1 cellular context compared by ENCODE assay signal in genomic region chr7:2482725-2483451, GRCh38.
TF ChIP-seq lines count a peak whose summit lies in the region.

No MANE protein-coding gene starts in this region.

TF ChIP-seq in HepG2, 621 proteins besides CTCF, POLR2A, EP300 and RAD21:
- TF ChIP-seq, protein P1, sequence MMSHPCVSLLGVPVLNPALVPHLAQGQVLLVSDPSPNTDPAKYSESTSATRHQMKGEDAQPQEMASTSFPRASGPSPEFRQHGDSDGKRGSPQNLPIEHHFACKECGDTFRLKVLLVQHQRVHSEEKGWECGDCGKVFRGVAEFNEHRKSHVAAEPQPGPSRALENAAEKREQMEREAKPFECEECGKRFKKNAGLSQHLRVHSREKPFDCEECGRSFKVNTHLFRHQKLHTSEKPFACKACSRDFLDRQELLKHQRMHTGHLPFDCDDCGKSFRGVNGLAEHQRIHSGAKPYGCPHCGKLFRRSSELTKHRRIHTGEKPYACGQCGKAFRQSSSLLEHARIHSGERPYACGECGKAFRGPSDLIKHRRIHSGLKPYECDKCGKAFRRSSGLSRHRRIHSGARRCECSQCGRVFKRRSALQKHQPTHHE (CRISPR knock-in tag; IDR thresholded peaks at IDR 0.05; ENCODE audit: borderline replicate concordance): no peak
- peak; percentile 71 for TF ChIP-seq ZNF629 (CRISPR knock-in tag; conservative IDR thresholded peaks at IDR 0.05)
